24 cellular contexts compared by ENCODE assay signal in the genomic region with DNA sequence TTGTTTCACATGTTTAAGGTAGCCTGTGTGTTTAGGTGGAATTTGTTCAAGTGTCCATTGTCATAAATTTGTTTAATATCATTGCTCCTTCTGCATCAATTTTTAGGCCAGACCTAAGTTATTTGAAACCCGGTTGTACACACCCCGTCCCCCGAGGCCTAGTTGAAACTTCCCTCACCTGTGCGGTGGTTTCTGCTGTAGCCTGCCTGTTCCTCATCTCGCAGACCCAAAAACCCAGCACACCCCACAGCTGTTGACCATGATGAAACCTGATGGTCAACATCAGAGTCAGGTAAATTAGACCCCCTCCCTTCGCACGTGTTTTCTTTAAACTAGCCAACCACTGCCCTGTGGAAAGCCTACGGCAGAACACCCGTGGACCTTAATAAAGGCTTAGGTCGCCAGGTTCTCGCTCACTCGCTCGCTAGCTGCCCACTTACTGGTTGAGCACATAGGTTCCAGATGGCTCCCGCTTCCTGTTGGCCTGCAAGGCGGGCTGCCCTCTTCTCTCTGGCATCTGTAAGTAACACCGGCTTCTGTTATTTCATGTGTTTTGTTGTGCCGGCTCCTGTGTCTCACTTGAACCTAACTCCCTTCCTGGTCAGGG.
DNase-seq lines count a peak whose midpoint lies in the region; ATAC-seq and TF ChIP-seq lines count a peak whose summit lies in the region.
"Had no signal": no experiment of that assay in that cellular context is flagged by ENCODE, and none has a peak within 500 bp of the region (broad histone marks: within the 10 kb centered on the region; RNA-seq: fewer than 3 reads in every experiment).

No MANE protein-coding gene starts in this region.

- no peaks in the 10 kb centered on the region for H3K36me3 Mint-ChIP-seq in T-cell
- H3K36me3 Mint-ChIP-seq in activated CD8-positive, alpha-beta T cell treated with anti-CD3 and anti-CD28 coated beads, Interleukin-2, amount 10 ng/mL, durations not matched to agents 7 days and 5 days (ENCODE audit: low read depth), result no peaks in the 10 kb centered on the region

- no peaks in the 10 kb centered on the region for H3K9me2 ChIP-seq in Karpas-422 (replicated peaks; ENCODE audit: insufficient read depth, low read length)

- POLR2A ChIA-PET in T-cell (lab: Charles Lee), result no interaction called here
- POLR2A ChIA-PET in activated CD8-positive, alpha-beta T cell treated with anti-CD3 and anti-CD28 coated beads, Interleukin-2, amount 10 ng/mL, durations not matched to agents 7 days and 5 days (lab: Charles Lee), result no interaction called here

- H2AFZ ChIP-seq in Karpas-422 (ENCODE audit: low read length), result no peak overlapping the region

- H3K9me3 Mint-ChIP-seq in T-cell, result no peaks in the 10 kb centered on the region
- no peaks in the 10 kb centered on the region for H3K9me3 Mint-ChIP-seq in activated CD8-positive, alpha-beta T cell treated with anti-CD3 and anti-CD28 coated beads, Interleukin-2, amount 10 ng/mL, durations not matched to agents 7 days and 5 days (ENCODE audit: insufficient read depth)
- H3K9me3 Mint-ChIP-seq: CD4-positive, alpha-beta T cell had no signal

- no peak for TF ChIP-seq EP300 in transverse colon (IDR thresholded peaks at IDR 0.05; ENCODE audit: low read depth)

- TF ChIP-seq CTCF in GM12865 (IDR thresholded peaks at IDR 0.05; ENCODE audit: insufficient read depth, low read depth, low read length, missing control alignments) (no peak), transverse colon (IDR thresholded peaks at IDR 0.05) (no peak)

- H3K4me3 ChIP-seq in GM12865 (ENCODE audit: low read depth, low read length) (no peak overlapping the region), Karpas-422 (ENCODE audit: low read length) (peak overlapping the region; percentile 63), transverse colon (no peak overlapping the region)
- H3K4me3 ChIP-seq: BLaER1 treated with 17β-estradiol and CSF1 and Interleukin-3, amounts not matched to agents 10 nM and 100 nM had no signal

- in situ Hi-C loops in transverse colon (cut with MboI; ENCODE audit: low pct_ligation_motif_present in 1 of 4, low pct_unique_long_range_greater_than_20kb in 1 of 4, low sequenced_read_pairs in 3 of 4), result no loop called here

- no peaks in the 10 kb centered on the region for H3K4me1 Mint-ChIP-seq in T-cell
- no peaks in the 10 kb centered on the region for H3K4me1 Mint-ChIP-seq in activated CD8-positive, alpha-beta T cell treated with anti-CD3 and anti-CD28 coated beads, Interleukin-2, amount 10 ng/mL, durations not matched to agents 7 days and 5 days (ENCODE audit: low read depth)

- no peak for TF ChIP-seq POLR2A in transverse colon (IDR thresholded peaks at IDR 0.05)

- H4K20me1 ChIP-seq in Karpas-422 (ENCODE audit: insufficient read depth, low read depth, low read length), result no peaks in the 10 kb centered on the region
- H4K20me1 ChIP-seq: BLaER1 treated with 17β-estradiol and CSF1 and Interleukin-3, amounts not matched to agents 10 nM and 100 nM had no signal

- H3K79me2 ChIP-seq in Karpas-422 (ENCODE audit: low read length), result peaks cover 88% of the 10 kb centered on the region

- H3K9ac ChIP-seq in Karpas-422 (ENCODE audit: low read length), result peak overlapping the region; percentile 73
- H3K9ac ChIP-seq: BLaER1 treated with 17β-estradiol and CSF1 and Interleukin-3, amounts not matched to agents 10 nM and 100 nM had no signal

- WGBS in transverse colon (ENCODE audit: low coverage in 1 of 2), 2 donors, result 83 to 89% methylated on average over 17 of the region's 17 CpGs

- intact Hi-C loops in transverse colon (cut with DNase I; ENCODE audit: low total_unique reads), result no loop called here

- ATAC-seq in T-cell (replicated peaks in 1 of 4), result no peak
- ATAC-seq in activated CD8-positive, alpha-beta T cell treated with anti-CD3 and anti-CD28 coated beads, Interleukin-2, amount 10 ng/mL, durations not matched to agents 7 days and 5 days, result no peak
- ATAC-seq: HCT116, Panc1 had no signal

- H3K27me3 Mint-ChIP-seq in T-cell, result no peaks in the 10 kb centered on the region
- no peaks in the 10 kb centered on the region for H3K27me3 Mint-ChIP-seq in activated CD8-positive, alpha-beta T cell treated with anti-CD3 and anti-CD28 coated beads, Interleukin-2, amount 10 ng/mL, durations not matched to agents 7 days and 5 days (ENCODE audit: low read depth)

- H3K27ac Mint-ChIP-seq in T-cell, result no peak overlapping the region
- no peak overlapping the region for H3K27ac Mint-ChIP-seq in activated CD8-positive, alpha-beta T cell treated with anti-CD3 and anti-CD28 coated beads, Interleukin-2, amount 10 ng/mL, durations not matched to agents 7 days and 5 days
- H3K27ac Mint-ChIP-seq: CD4-positive, alpha-beta T cell had no signal

- DNase-seq in GM12865 (ENCODE audit: low read depth) (peak; percentile 17), Karpas-422 (peak; percentile 90), germinal center (ENCODE audit: low spot score) (peak; percentile 58), transverse colon (peak; percentile 17), T-cell (no peak)
- no peak for DNase-seq in effector CD4-positive, alpha-beta T cell
- DNase-seq in activated CD8-positive, alpha-beta T cell treated with anti-CD3 and anti-CD28 coated beads, Interleukin-2, amount 10 ng/mL, durations not matched to agents 7 days and 5 days, result no peak
- DNase-seq: CD4-positive, alpha-beta T cell; Kasumi-1; MV-4-11; NCI-H1105; NCI-H1436 treated with DMSO at 0.1 percent for 48 hours; NCI-H187 treated with DMSO at 0.1 percent for 48 hours; NCI-H2171 treated with DMSO at 0.1 percent for 48 hours; NCI-H345; NCI-H524; NCI-H748 treated with DMSO at 0.1 percent for 48 hours; NK-92 treated with Interleukin-12 subunit alpha and Interleukin-12 subunit beta, amount 100 ng/mL, for 24 hours; SHP77 had no signal

- no peak overlapping the region for H3K4me3 Mint-ChIP-seq in T-cell
- no peak overlapping the region for H3K4me3 Mint-ChIP-seq in activated CD8-positive, alpha-beta T cell treated with anti-CD3 and anti-CD28 coated beads, Interleukin-2, amount 10 ng/mL, durations not matched to agents 7 days and 5 days
- H3K4me3 Mint-ChIP-seq: CD4-positive, alpha-beta T cell had no signal

- H3K27me3 ChIP-seq in Karpas-422 (ENCODE audit: low read length), result no peaks in the 10 kb centered on the region
- no peaks in the 10 kb centered on the region for H3K27me3 ChIP-seq in transverse colon
- H3K27me3 ChIP-seq: BLaER1 treated with 17β-estradiol and CSF1 and Interleukin-3, amounts not matched to agents 10 nM and 100 nM had no signal

- H3K4me1 ChIP-seq in Karpas-422 (ENCODE audit: low read length) (peaks cover 92% of the 10 kb centered on the region), transverse colon (no peaks in the 10 kb centered on the region)
- H3K4me1 ChIP-seq: BLaER1 treated with 17β-estradiol and CSF1 and Interleukin-3, amounts not matched to agents 10 nM and 100 nM had no signal

- CTCF ChIA-PET in T-cell (lab: Charles Lee), result no interaction called here
- CTCF ChIA-PET in activated CD8-positive, alpha-beta T cell treated with anti-CD3 and anti-CD28 coated beads, Interleukin-2, amount 10 ng/mL, durations not matched to agents 7 days and 5 days (lab: Charles Lee), result interaction anchor here (1.3 kb wide), 1 partner anchor 51 kb away, joined by 3 read pairs; no protein-coding TSS in a partner anchor

- H3K9me3 ChIP-seq in Karpas-422 (ENCODE audit: low read length), result no peaks in the 10 kb centered on the region
- no peaks in the 10 kb centered on the region for H3K9me3 ChIP-seq in transverse colon
- H3K9me3 ChIP-seq: BLaER1 treated with 17β-estradiol and CSF1 and Interleukin-3, amounts not matched to agents 10 nM and 100 nM had no signal

- H3K36me3 ChIP-seq in Karpas-422 (ENCODE audit: insufficient read depth, low read length), result peaks cover 19% of the 10 kb centered on the region; the same call in 1 of the 2 replicates
- H3K36me3 ChIP-seq in transverse colon, result no peaks in the 10 kb centered on the region
- H3K36me3 ChIP-seq: BLaER1 treated with 17β-estradiol and CSF1 and Interleukin-3, amounts not matched to agents 10 nM and 100 nM had no signal

- peak overlapping the region; percentile 98 for H3K27ac ChIP-seq in Karpas-422 (ENCODE audit: low read length)
- no peak overlapping the region for H3K27ac ChIP-seq in transverse colon
- H3K27ac ChIP-seq: BLaER1 treated with 17β-estradiol and CSF1 and Interleukin-3, amounts not matched to agents 10 nM and 100 nM; HL-60; RWPE1 had no signal

- H3K4me2 ChIP-seq in Karpas-422 (ENCODE audit: low read depth, low read length, poor library complexity, severe bottlenecking), result peak overlapping the region; percentile 74
- H3K4me2 ChIP-seq: BLaER1 treated with 17β-estradiol and CSF1 and Interleukin-3, amounts not matched to agents 10 nM and 100 nM had no signal

Comparison
In these comparisons a context has a peak if more than half of its experiments do, and no peak if none do; other contexts are left out.
1. DNase-seq: peak in GM12865 (single experiment), Karpas-422 (single experiment), germinal center (single experiment) and transverse colon (single experiment); none in T-cell (0 of 34), effector CD4-positive, alpha-beta T cell (single experiment) and activated CD8-positive, alpha-beta T cell treated with anti-CD3 and anti-CD28 coated beads, Interleukin-2, amount 10 ng/mL, durations not matched to agents 7 days and 5 days (single experiment).